Comparison of ENCODE assay signal across 7 cellular contexts in genomic region chr10:107129013-107129412, GRCh38.
"Had no signal": no experiment of that assay in that cellular context is flagged by ENCODE, and none has a peak within 500 bp of the region (broad histone marks: within the 10 kb centered on the region; RNA-seq: fewer than 3 reads in every experiment).

No MANE protein-coding gene starts in this region.

- DNase-seq: GDM1, GF-D8 had no signal

- FAIRE-seq: G401.6, GM12878, GM12891, GM18507, GM19239 had no signal

- H3K4me3 ChIP-seq: GM12878 had no signal

- ATAC-seq: GM12878 had no signal
